ENCODE assay signal across 7 cellular contexts in the genomic region with DNA sequence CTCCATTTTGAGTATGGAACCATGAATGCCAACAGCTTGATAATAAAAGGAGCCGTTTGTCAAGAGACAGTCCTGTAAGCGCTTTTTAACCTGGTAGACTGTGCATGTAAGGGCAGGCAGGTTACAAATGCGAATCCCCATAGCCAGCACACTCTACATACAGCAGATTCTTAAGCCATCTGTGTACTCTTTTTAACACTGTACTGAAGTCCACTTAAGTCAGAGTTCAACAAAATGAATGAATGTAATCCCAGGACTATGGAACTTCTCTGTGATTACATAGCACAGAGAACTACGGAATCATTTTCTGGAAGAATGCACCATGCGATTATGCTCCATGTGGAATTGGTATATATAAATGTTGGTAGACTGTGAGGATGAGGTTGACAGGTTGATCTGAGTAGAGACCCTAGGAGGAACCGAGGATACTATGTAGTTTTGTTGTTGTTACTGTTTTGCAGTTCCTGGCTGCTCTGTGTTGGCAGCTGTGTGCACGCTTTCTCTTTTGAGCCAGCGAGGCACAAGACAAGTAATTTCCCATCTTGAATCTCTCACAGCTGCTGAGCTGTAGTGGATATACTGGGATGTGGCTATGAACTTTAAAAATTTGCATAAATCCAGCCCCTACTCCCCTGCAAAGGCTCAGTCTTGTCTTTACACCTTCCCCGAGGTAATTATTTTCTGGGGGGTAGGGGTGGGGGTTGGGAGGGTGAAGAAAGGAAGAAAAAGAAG. TPM values are rescaled to one million over a fixed set of nuclear protein-coding genes. Genes with fewer than 3 reads are reported as not detected.
A peak's percentile ranks its signal among the peaks of the same experiment; 100 is the strongest.
DNase-seq lines count a peak whose midpoint lies in the region; ATAC-seq and TF ChIP-seq lines count a peak whose summit lies in the region.

No MANE protein-coding gene starts in this region.

- no peak overlapping the region for H3K27ac ChIP-seq in HUES6 (ENCODE audit: low read depth, low read length)
- H3K27ac ChIP-seq in stomach = peak overlapping the region; percentile 66 to 88 (median 79)

- H3K9me3 ChIP-seq in HUES6 (ENCODE audit: control insufficient read depth, insufficient read depth, low read depth, low read length) = no peaks in the 10 kb centered on the region
- H3K9me3 ChIP-seq in stomach = no peaks in the 10 kb centered on the region

- H3K9ac ChIP-seq in HUES6 (ENCODE audit: low read length) = peak overlapping the region; percentile 54

- 26 to 36% (median 29%) methylated on average over 9 of the region's 9 CpGs for WGBS in stomach, 5 donors

- no peaks in the 10 kb centered on the region for H3K27me3 ChIP-seq in HUES6 (ENCODE audit: control insufficient read depth, insufficient read depth, low read length)
- no peaks in the 10 kb centered on the region for H3K27me3 ChIP-seq in kidney epithelial cell (ENCODE audit: control insufficient read depth, insufficient read depth, low read length)
- H3K27me3 ChIP-seq in stomach = no peaks in the 10 kb centered on the region

- in situ Hi-C loops in astrocyte of the cerebellum (cut with HindIII; ENCODE audit: low sequenced_read_pairs) = no loop called here

- H3K36me3 ChIP-seq in HUES6 (ENCODE audit: control insufficient read depth, insufficient read depth, low read length) (peaks cover 19% of the 10 kb centered on the region), kidney epithelial cell (ENCODE audit: control insufficient read depth, insufficient read depth, low read length) (no peaks in the 10 kb centered on the region), stomach (no peaks in the 10 kb centered on the region)

- no peak for TF ChIP-seq POLR2A in stomach (IDR thresholded peaks at IDR 0.05)

- DNase-seq in astrocyte of the cerebellum (ENCODE audit: low read depth) (no peak), kidney epithelial cell (ENCODE audit: low read depth) (no peak), stomach (no peak), COR-L47 (lab: John Stamatoyannopoulos, UW) (no peak)

- intact Hi-C loops in stomach (cut with DNase I; ENCODE audit: low total_unique reads) = no loop called here

- peak; percentile 49 for ATAC-seq in GM21529 (IDR thresholded peaks at IDR 0.05; ENCODE audit: unreplicated experiment)

- TF ChIP-seq CTCF in GM12875 (IDR thresholded peaks at IDR 0.05; ENCODE audit: borderline replicate concordance, insufficient read depth, low read depth, low read length) (no peak), astrocyte of the cerebellum (IDR thresholded peaks at IDR 0.05; ENCODE audit: low read depth, low read length, missing control alignments) (no peak), kidney epithelial cell (IDR thresholded peaks at IDR 0.05; ENCODE audit: insufficient read depth, low read length, poor library complexity, severe bottlenecking) (no peak), stomach (IDR thresholded peaks at IDR 0.05) (no peak)

- peaks cover 37% of the 10 kb centered on the region for H3K4me1 ChIP-seq in HUES6 (ENCODE audit: control insufficient read depth, insufficient read depth, low read length)
- H3K4me1 ChIP-seq in stomach = peaks cover 5 to 24% (median 18%) of the 10 kb centered on the region in 4 donors

- no peak for TF ChIP-seq EP300 in stomach (IDR thresholded peaks at IDR 0.05)

- H3K4me3 ChIP-seq in GM12875 (ENCODE audit: low read depth, low read length) (peak overlapping the region; percentile 33), HUES6 (ENCODE audit: low read depth, low read length) (peak overlapping the region; percentile 70), astrocyte of the cerebellum (ENCODE audit: low read depth, low read length) (peak overlapping the region; percentile 67), kidney epithelial cell (ENCODE audit: low read depth, low read length) (peak overlapping the region; percentile 63), stomach (peak overlapping the region; percentile 77 to 87 (median 79))

RNA-seq across cellular contexts. Expression of a gene that starts 21.9 kb away (rescaled TPM):
- total RNA-seq in kidney epithelial cell = 30.6 and 31.2 TPM in 2 replicates
- 10 to 100 TPM in 2 of 5 donors, 1 to 10 TPM in 2, under 1 TPM in 1; under 0.01 to 13.8 (median 10.0) TPM for total RNA-seq in stomach
- 1 to 10 TPM; 2.9 to 6.4 (median 3.7) TPM for polyA plus RNA-seq in stomach
